ENCODE assay signal across 2 cellular contexts in the genomic region with DNA sequence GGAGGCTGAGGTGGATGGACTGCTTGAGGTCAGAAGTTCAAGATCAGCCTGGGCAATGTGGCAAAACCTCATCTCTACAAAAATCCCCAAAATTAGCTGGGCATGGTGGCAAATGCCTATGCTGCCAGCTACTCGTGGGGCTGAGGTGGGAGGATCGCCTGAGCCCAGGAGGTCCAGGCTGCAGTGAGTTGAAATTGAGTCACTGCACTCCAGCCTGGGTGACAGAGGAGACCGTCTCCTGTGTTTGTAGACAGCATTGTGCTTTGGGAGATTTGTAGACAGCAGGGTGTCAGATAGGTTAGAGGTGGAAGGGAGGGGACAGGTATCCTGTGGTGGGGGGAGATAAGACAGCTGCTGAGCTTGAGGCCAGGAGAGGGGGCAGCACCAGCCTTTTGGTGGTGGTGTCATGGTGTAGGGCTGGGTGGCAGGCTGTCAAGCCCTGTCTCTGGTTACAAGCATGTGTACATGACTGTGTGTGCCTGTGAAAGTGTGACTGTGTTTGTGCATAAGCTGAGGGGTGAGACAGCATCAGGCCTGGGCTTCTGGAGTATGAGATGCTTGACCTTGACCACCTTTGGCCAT.
TF ChIP-seq lines count a peak whose summit lies in the region.

No MANE protein-coding gene starts in this region.

TF ChIP-seq in HEK293, 187 proteins besides CTCF, POLR2A, EP300 and RAD21:
- TF ChIP-seq, protein P1, sequence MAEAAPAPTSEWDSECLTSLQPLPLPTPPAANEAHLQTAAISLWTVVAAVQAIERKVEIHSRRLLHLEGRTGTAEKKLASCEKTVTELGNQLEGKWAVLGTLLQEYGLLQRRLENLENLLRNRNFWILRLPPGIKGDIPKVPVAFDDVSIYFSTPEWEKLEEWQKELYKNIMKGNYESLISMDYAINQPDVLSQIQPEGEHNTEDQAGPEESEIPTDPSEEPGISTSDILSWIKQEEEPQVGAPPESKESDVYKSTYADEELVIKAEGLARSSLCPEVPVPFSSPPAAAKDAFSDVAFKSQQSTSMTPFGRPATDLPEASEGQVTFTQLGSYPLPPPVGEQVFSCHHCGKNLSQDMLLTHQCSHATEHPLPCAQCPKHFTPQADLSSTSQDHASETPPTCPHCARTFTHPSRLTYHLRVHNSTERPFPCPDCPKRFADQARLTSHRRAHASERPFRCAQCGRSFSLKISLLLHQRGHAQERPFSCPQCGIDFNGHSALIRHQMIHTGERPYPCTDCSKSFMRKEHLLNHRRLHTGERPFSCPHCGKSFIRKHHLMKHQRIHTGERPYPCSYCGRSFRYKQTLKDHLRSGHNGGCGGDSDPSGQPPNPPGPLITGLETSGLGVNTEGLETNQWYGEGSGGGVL (tag by site-specific recombination; IDR thresholded peaks at IDR 0.05): peak; percentile 73
- TF ChIP-seq ZIC2 (tag by site-specific recombination; IDR thresholded peaks at IDR 0.05): peak; percentile 81
- no peak for TF ChIP-seq ZBTB20 (tag by site-specific recombination; IDR thresholded peaks at IDR 0.05)

TF ChIP-seq in H1, 55 proteins besides CTCF, POLR2A, EP300 and RAD21:
- TF ChIP-seq EZH2 (IDR thresholded peaks at IDR 0.05; ENCODE audit: low read depth, low read length, severe bottlenecking) (no peak), GTF2F1 (IDR thresholded peaks at IDR 0.05; ENCODE audit: borderline replicate concordance, low read depth, low read length) (no peak), BACH1 (IDR thresholded peaks at IDR 0.05; ENCODE audit: low read length) (no peak), YY1 (IDR thresholded peaks at IDR 0.05; ENCODE audit: low read depth, low read length) (no peak), SP4 (IDR thresholded peaks at IDR 0.05; ENCODE audit: low read length) (no peak), GABPA (IDR thresholded peaks at IDR 0.05; ENCODE audit: borderline replicate concordance, insufficient read depth, low read length) (no peak), TAF7 (optimal IDR thresholded peaks at IDR 0.05; ENCODE audit: borderline replicate concordance, low read depth, low read length) (no peak), CHD1 (IDR thresholded peaks at IDR 0.05; ENCODE audit: low read depth, low read length) (no peak), CHD2 (IDR thresholded peaks at IDR 0.05; ENCODE audit: low read length) (no peak)
- TF ChIP-seq, protein P2, sequence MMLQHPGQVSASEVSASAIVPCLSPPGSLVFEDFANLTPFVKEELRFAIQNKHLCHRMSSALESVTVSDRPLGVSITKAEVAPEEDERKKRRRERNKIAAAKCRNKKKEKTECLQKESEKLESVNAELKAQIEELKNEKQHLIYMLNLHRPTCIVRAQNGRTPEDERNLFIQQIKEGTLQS (IDR thresholded peaks at IDR 0.05; ENCODE audit: insufficient read depth, low read depth, low read length): no peak
- TF ChIP-seq, protein P3, sequence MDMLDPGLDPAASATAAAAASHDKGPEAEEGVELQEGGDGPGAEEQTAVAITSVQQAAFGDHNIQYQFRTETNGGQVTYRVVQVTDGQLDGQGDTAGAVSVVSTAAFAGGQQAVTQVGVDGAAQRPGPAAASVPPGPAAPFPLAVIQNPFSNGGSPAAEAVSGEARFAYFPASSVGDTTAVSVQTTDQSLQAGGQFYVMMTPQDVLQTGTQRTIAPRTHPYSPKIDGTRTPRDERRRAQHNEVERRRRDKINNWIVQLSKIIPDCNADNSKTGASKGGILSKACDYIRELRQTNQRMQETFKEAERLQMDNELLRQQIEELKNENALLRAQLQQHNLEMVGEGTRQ (IDR thresholded peaks at IDR 0.05; ENCODE audit: low read length): no peak
TF ChIP-seq in H1: peak in this region for 0.
